9 cellular contexts compared by ENCODE assay signal in genomic region chr20:33323236-33323635, GRCh38. TPM values are rescaled to one million over a fixed set of nuclear protein-coding genes. Genes with fewer than 3 reads are reported as not detected.
"Had no signal": no experiment of that assay in that cellular context is flagged by ENCODE, and none has a peak within 500 bp of the region (broad histone marks: within the 10 kb centered on the region; RNA-seq: fewer than 3 reads in every experiment).

No MANE protein-coding gene starts in this region.

- H3K27ac ChIP-seq: GM23248 had no signal

- DNase-seq: GM23248, GOT3, H7, HFFc6 had no signal

- ATAC-seq: HCT116, K562 had no signal

- FAIRE-seq: HTR-8/SVneo, K562 had no signal

- H3K4me1 ChIP-seq: HAP-1 had no signal

- H3K9ac ChIP-seq: GM23248 had no signal

- H3K36me3 ChIP-seq: HAP-1 had no signal

- H3K4me3 ChIP-seq: GM23248, HAP-1, K562 had no signal

- H3K9me3 ChIP-seq: HAP-1 had no signal

- H2AFZ ChIP-seq: GM23248 had no signal

RNA-seq across cellular contexts. Expression of gene BPIFB1, which starts 40.2 kb away (rescaled TPM):
- total RNA-seq: GM23248, H7, HFFc6, HT-29, K562 had no signal
- polyA plus RNA-seq: GM23248, K562 had no signal
